ENCODE assay signal across 8 cellular contexts in the genomic region with DNA sequence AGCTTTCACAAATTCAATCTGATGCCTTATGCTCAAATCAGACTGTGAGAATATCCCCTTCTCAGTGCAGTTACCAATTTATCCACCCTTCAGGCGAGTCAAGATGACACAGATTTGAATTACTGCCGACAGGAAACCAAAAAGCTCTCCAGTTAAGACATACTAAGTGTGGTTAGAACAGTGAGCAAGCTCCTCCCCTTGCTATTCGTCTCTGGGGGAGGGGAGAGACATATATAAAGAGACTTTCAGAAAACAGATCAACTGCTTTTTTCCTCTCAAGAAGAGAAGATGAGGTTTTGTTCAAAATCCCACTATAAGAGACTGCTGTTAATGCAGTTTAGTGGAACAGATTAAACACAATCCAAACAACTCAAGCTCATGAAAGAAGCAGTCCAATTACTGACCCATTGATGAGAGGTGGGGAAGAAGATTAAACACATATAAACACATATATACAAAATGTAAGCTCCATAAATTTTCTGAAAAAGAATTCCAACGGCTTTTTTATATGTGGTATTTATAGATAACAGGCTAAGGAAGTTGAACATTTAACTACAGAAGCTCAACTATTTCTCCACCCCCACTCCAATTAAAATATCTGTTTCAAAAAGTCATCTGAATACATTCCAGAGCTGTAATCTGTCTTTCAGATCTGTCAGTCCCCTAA.
A peak's percentile ranks its signal among the peaks of the same experiment; 100 is the strongest.
DNase-seq lines count a peak whose midpoint lies in the region; ATAC-seq, FAIRE-seq and TF ChIP-seq lines count a peak whose summit lies in the region.

No MANE protein-coding gene starts in this region.

- peak; percentile 88 for FAIRE-seq in H54 (lab: Jason Lieb, UNC)

- H3K27ac Mint-ChIP-seq in activated T-helper 17 cell treated with anti-CD3 and anti-CD28 coated beads, Interleukin-2, amount 50 U/mL, for 72 hours, result peak overlapping the region; percentile 81

- peak overlapping the region in 16 of 21 experiments; percentile 24 to 86 (median 57) for H3K27ac ChIP-seq in skin epidermis

- DNase-seq in DMS114 treated with DMSO at 0.1 percent for 48 hours (lab: John Stamatoyannopoulos, UW; ENCODE audit: unreplicated experiment), result peak; percentile 26
- peak; percentile 31 for DNase-seq in H54 (ENCODE audit: insufficient read length, low spot score)
- peak; percentile 94 for DNase-seq in NOMO-1 treated with DMSO at 0.1 percent for 48 hours (lab: John Stamatoyannopoulos, UW; ENCODE audit: unreplicated experiment)
- peak; percentile 65 for DNase-seq in germinal center (ENCODE audit: low spot score)
- DNase-seq in NCI-H1092 treated with DMSO at 0.1 percent for 48 hours (lab: John Stamatoyannopoulos, UW), result no peak
- DNase-seq in omental fat pad (ENCODE audit: low spot score), result no peak

- TF ChIP-seq CTCF in omental fat pad (IDR thresholded peaks at IDR 0.05), result no peak

- peak overlapping the region; percentile 84 for H3K4me3 Mint-ChIP-seq in activated T-helper 17 cell treated with anti-CD3 and anti-CD28 coated beads, Interleukin-2, amount 50 U/mL, for 72 hours

- H3K4me1 Mint-ChIP-seq in activated T-helper 17 cell treated with anti-CD3 and anti-CD28 coated beads, Interleukin-2, amount 50 U/mL, for 72 hours, result peaks cover 46% of the 10 kb centered on the region

- H3K9me3 Mint-ChIP-seq in activated T-helper 17 cell treated with anti-CD3 and anti-CD28 coated beads, Interleukin-2, amount 50 U/mL, for 72 hours, result no peaks in the 10 kb centered on the region

- H3K4me3 ChIP-seq in skin epidermis, result peak overlapping the region in 6 of 7 experiments; percentile 8 to 27 (median 16)

- H3K27me3 Mint-ChIP-seq in activated T-helper 17 cell treated with anti-CD3 and anti-CD28 coated beads, Interleukin-2, amount 50 U/mL, for 72 hours, result no peaks in the 10 kb centered on the region

- H3K36me3 Mint-ChIP-seq in activated T-helper 17 cell treated with anti-CD3 and anti-CD28 coated beads, Interleukin-2, amount 50 U/mL, for 72 hours (ENCODE audit: low read depth), result no peaks in the 10 kb centered on the region

- peak; percentile 82 for ATAC-seq in activated T-helper 17 cell treated with anti-CD3 and anti-CD28 coated beads, Interleukin-2, amount 50 U/mL, for 72 hours (replicated peaks)
- ATAC-seq in omental fat pad (ENCODE audit: low FRiP score), result no peak

- TF ChIP-seq POLR2A in H54 (IDR thresholded peaks at IDR 0.05; ENCODE audit: low read depth, low read length), result no peak

Comparison
In these comparisons a context has a peak if more than half of its experiments do, and no peak if none do; other contexts are left out.
1. DNase-seq: peak in DMS114 treated with DMSO at 0.1 percent for 48 hours (single experiment), H54 (single experiment), NOMO-1 treated with DMSO at 0.1 percent for 48 hours (single experiment) and germinal center (single experiment); none in NCI-H1092 treated with DMSO at 0.1 percent for 48 hours (single experiment) and omental fat pad (single experiment).